ENCODE assay signal across 1 cellular context in genomic region chr9:129422032-129422842, GRCh38.
TF ChIP-seq lines count a peak whose summit lies in the region.

No MANE protein-coding gene starts in this region.

TF ChIP-seq in GM23338, 12 proteins besides CTCF, POLR2A, EP300 and RAD21 (continued from another document):
- TF ChIP-seq ZNF114 (CRISPR knock-in tag; IDR thresholded peaks at IDR 0.05) (no peak), ZNF462 (CRISPR knock-in tag; IDR thresholded peaks at IDR 0.05) (no peak)
